Comparison of ENCODE assay signal across 1 cellular context in genomic region chr3:129121792-129122696, GRCh38.
TF ChIP-seq lines count a peak whose summit lies in the region.

Gene RAB43, minus strand, starts transcription at chr3:129121804. Its CDS starts 315 bp downstream, at chr3:129121489.

TF ChIP-seq in H1, 55 proteins besides CTCF, POLR2A, EP300 and RAD21 (continued from another document):
- TF ChIP-seq KDM1A (IDR thresholded peaks at IDR 0.05; ENCODE audit: borderline replicate concordance, low read length) (no peak), KDM4A (IDR thresholded peaks at IDR 0.05; ENCODE audit: low read depth, low read length, severe bottlenecking) (peak; percentile 76), ASH2L (IDR thresholded peaks at IDR 0.05; ENCODE audit: low read length) (peak; percentile 60)
TF ChIP-seq in H1: peak in this region for 4.
